ENCODE assay signal across 33 cellular contexts in the genomic region with DNA sequence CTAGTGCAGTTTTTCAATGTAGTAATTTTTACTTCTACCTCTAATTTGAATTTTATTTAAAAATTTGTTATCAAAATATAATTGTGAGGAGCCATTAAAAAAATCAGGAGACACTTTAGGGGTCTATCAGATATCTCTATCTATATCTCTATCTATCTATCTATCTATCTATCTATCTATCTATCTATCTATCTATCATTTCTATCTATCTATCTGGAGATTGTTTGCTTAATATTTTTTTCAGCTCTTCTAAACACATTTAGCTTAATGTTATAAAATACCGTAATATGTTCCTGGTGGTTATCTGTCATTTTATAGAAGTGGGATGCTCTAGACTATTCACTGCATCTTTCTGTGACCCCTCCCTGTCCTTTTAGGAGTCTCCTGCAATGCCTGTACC.
DNase-seq lines count a peak whose midpoint lies in the region; ATAC-seq, FAIRE-seq and TF ChIP-seq lines count a peak whose summit lies in the region.
"Had no signal": no experiment of that assay in that cellular context is flagged by ENCODE, and none has a peak within 500 bp of the region (broad histone marks: within the 10 kb centered on the region; RNA-seq: fewer than 3 reads in every experiment).

No MANE protein-coding gene starts in this region.

- no peaks in the 10 kb centered on the region for H3K79me2 ChIP-seq in K562 (ENCODE audit: control insufficient read depth, insufficient read depth, low read length)

- H3K27ac Mint-ChIP-seq in effector memory CD8-positive, alpha-beta T cell = no peak overlapping the region
- H3K27ac Mint-ChIP-seq: B cell; CD14-positive monocyte; CD4-positive, alpha-beta memory T cell; CD4-positive, alpha-beta T cell; CD4-positive, CD25-positive, alpha-beta regulatory T cell; CD8-positive, alpha-beta memory T cell; CD8-positive, alpha-beta T cell had no signal

- BruUV-seq in K562 (replicated peaks; lab: Mats Ljungman, UMichigan) = no TSS peak

- no peaks in the 10 kb centered on the region for H3K36me3 ChIP-seq in WERI-Rb-1
- H3K36me3 ChIP-seq in K562 (ENCODE audit: control insufficient read depth, insufficient read depth, low read length) = no peaks in the 10 kb centered on the region
- H3K36me3 ChIP-seq: BE2C; BLaER1; BLaER1 treated with 17β-estradiol and CSF1 and Interleukin-3, amounts not matched to agents 10 nM and 100 nM had no signal

- no peak for ATAC-seq in K562
- ATAC-seq in effector memory CD8-positive, alpha-beta T cell (replicated peaks) = no peak
- ATAC-seq: A549; CD8-positive, alpha-beta T cell had no signal

- H3K9me1 ChIP-seq in K562 (ENCODE audit: control insufficient read depth, insufficient read depth, low read length) = no peaks in the 10 kb centered on the region

- no peaks in the 10 kb centered on the region; a peak in 3 of 5 replicates for H3K4me1 ChIP-seq in K562 (replicated peaks in 1 of 2; ENCODE audit: control insufficient read depth in 2 of 2, insufficient read depth in 2 of 2, low read length in 2 of 2)
- H3K4me1 ChIP-seq: A549; BLaER1; BLaER1 treated with 17β-estradiol and CSF1 and Interleukin-3, amounts not matched to agents 10 nM and 100 nM; Caco-2 had no signal

- no peak for TF ChIP-seq RAD21 in K562 (CRISPR knock-in tag; conservative IDR thresholded peaks at IDR 0.05 in 1 of 2, IDR thresholded peaks at IDR 0.05 in 1 of 2)

- FAIRE-seq in K562 (lab: Jason Lieb, UNC) = no peak
- FAIRE-seq: A204.1, A549, D721Med had no signal

- TF ChIP-seq EP300 in K562 (IDR thresholded peaks at IDR 0.05; ENCODE audit: low read length) = no peak

- no peaks in the 10 kb centered on the region for H4K20me1 ChIP-seq in K562 (replicated peaks; ENCODE audit: control insufficient read depth, insufficient read depth, low read length)
- H4K20me1 ChIP-seq: BLaER1; BLaER1 treated with 17β-estradiol and CSF1 and Interleukin-3, amounts not matched to agents 10 nM and 100 nM had no signal

- 93% methylated on average over 1 of the region's 1 CpG for WGBS in K562 (ENCODE audit: insufficient coverage, low coverage, missing lambda C conversion rate)

- POLR2A ChIA-PET in K562 (lab: Yijun Ruan, JAX) = no interaction called here

- no peaks in the 10 kb centered on the region for H3K27me3 ChIP-seq in WERI-Rb-1 (ENCODE audit: insufficient read depth, low read depth, severe bottlenecking)
- no peaks in the 10 kb centered on the region for H3K27me3 ChIP-seq in K562 (ENCODE audit: control insufficient read depth in 2 of 2, insufficient read depth in 2 of 2, low read length in 2 of 2)
- H3K27me3 ChIP-seq: BE2C; BLaER1; BLaER1 treated with 17β-estradiol and CSF1 and Interleukin-3, amounts not matched to agents 10 nM and 100 nM had no signal

- no peak overlapping the region for H3K4me3 Mint-ChIP-seq in effector memory CD8-positive, alpha-beta T cell
- H3K4me3 Mint-ChIP-seq: B cell; CD14-positive monocyte; CD4-positive, alpha-beta memory T cell; CD4-positive, alpha-beta T cell; CD4-positive, CD25-positive, alpha-beta regulatory T cell; CD8-positive, alpha-beta memory T cell; CD8-positive, alpha-beta T cell had no signal

- no peak overlapping the region for H3K4me3 ChIP-seq in WERI-Rb-1 (ENCODE audit: low read depth, low read length)
- no peak overlapping the region for H3K4me3 ChIP-seq in K562
- H3K4me3 ChIP-seq: A549; BLaER1; BLaER1 treated with 17β-estradiol and CSF1 and Interleukin-3, amounts not matched to agents 10 nM and 100 nM had no signal

- CTCF ChIA-PET in K562 (lab: Yijun Ruan, JAX; ENCODE audit: low intra/inter-chr PET ratio) = no interaction called here

- H3K27ac ChIP-seq in WERI-Rb-1 (peak overlapping the region; percentile 76), K562 (ENCODE audit: extremely low read depth, low read depth, low read length) (no peak overlapping the region)
- H3K27ac ChIP-seq: 22Rv1; A549; BLaER1; BLaER1 treated with 17β-estradiol and CSF1 and Interleukin-3, amounts not matched to agents 10 nM and 100 nM; C4-2B had no signal

- intact Hi-C loops in K562 (cut with micrococcal nuclease) = no loop called here

- peaks cover 16 to 19% of the 10 kb centered on the region in 2 donors for H3K27me3 Mint-ChIP-seq in effector memory CD8-positive, alpha-beta T cell

- TF ChIP-seq CTCF in WERI-Rb-1 (IDR thresholded peaks at IDR 0.05; ENCODE audit: low read depth, low read length) = no peak
- TF ChIP-seq CTCF in K562 (IDR thresholded peaks at IDR 0.05 in 2 of 3, conservative IDR thresholded peaks at IDR 0.05 in 1 of 3; ENCODE audit: insufficient read depth in 2 of 3, low read depth in 1 of 3, low read length in 3 of 3) = no peak

- H3K4me1 Mint-ChIP-seq in effector memory CD8-positive, alpha-beta T cell (ENCODE audit: low read depth in 2 of 2) = no peaks in the 10 kb centered on the region
- H3K4me1 Mint-ChIP-seq: B cell; CD14-positive monocyte; CD4-positive, alpha-beta memory T cell; CD8-positive, alpha-beta memory T cell had no signal

- in situ Hi-C loops in K562 (cut with MboI) = no loop called here

- no peaks in the 10 kb centered on the region for H3K36me3 Mint-ChIP-seq in effector memory CD8-positive, alpha-beta T cell (ENCODE audit: insufficient read depth)
- H3K36me3 Mint-ChIP-seq: CD14-positive monocyte; CD4-positive, alpha-beta memory T cell; CD4-positive, CD25-positive, alpha-beta regulatory T cell; CD8-positive, alpha-beta memory T cell; CD8-positive, alpha-beta T cell had no signal

- no peak overlapping the region for H3K9ac ChIP-seq in K562 (ENCODE audit: insufficient read depth in 1 of 2, low read depth in 2 of 2, low read length in 2 of 2)
- H3K9ac ChIP-seq: BLaER1; BLaER1 treated with 17β-estradiol and CSF1 and Interleukin-3, amounts not matched to agents 10 nM and 100 nM had no signal

- H3K9me3 ChIP-seq in WERI-Rb-1 (ENCODE audit: severe bottlenecking) = peaks cover 4% of the 10 kb centered on the region
- H3K9me3 ChIP-seq in K562 (replicated peaks; ENCODE audit: control insufficient read depth, insufficient read depth, low read depth, low read length) = no peaks in the 10 kb centered on the region
- H3K9me3 ChIP-seq: A549, BE2C, BLaER1, Caco-2 had no signal

- H3K9me3 Mint-ChIP-seq in effector memory CD8-positive, alpha-beta T cell = peaks cover 1 to 7% of the 10 kb centered on the region in 2 donors
- H3K9me3 Mint-ChIP-seq: CD4-positive, alpha-beta T cell had no signal

- DNase-seq in WERI-Rb-1 (no peak), K562 (ENCODE audit: extremely low read depth in 1 of 4, low spot score in 3 of 4) (no peak), NCI-H1092 (lab: John Stamatoyannopoulos, UW) (no peak)
- no peak for DNase-seq in effector memory CD8-positive, alpha-beta T cell
- DNase-seq: 8988T; ACHN; AML-193; BE2C; C1 segment of cervical spinal cord; Caco-2; Calu3; CD4-positive, alpha-beta memory T cell; CD4-positive, alpha-beta T cell; CD4-positive, CD25-positive, alpha-beta regulatory T cell; CD8-positive, alpha-beta memory T cell; CD8-positive, alpha-beta T cell; COR-L47; DMS 273 treated with DMSO at 0.1 percent for 48 hours; DMS153; DMS53; DMS79; DMS79 treated with DMSO at 0.1 percent for 48 hours; DND-41; EL had no signal

- H3K4me2 ChIP-seq in K562 (ENCODE audit: insufficient read depth, low read length) = no peak overlapping the region
- H3K4me2 ChIP-seq: A549; BLaER1; BLaER1 treated with 17β-estradiol and CSF1 and Interleukin-3, amounts not matched to agents 10 nM and 100 nM had no signal

- H2AFZ ChIP-seq in K562 (ENCODE audit: low read depth, low read length) = no peak overlapping the region

- TF ChIP-seq POLR2A in K562 (conservative IDR thresholded peaks at IDR 0.05) = no peak

TF ChIP-seq in K562, 482 proteins besides CTCF, POLR2A, EP300 and RAD21:
- TF ChIP-seq U2AF1 (optimal IDR thresholded peaks at IDR 0.05; ENCODE audit: low read depth, low read length) (no peak), ZNF134 (CRISPR knock-in tag; conservative IDR thresholded peaks at IDR 0.05) (no peak), ZZZ3 (IDR thresholded peaks at IDR 0.05) (no peak), CHD4 (IDR thresholded peaks at IDR 0.05; ENCODE audit: insufficient read depth, insufficient replicate concordance, low read depth, low read length, poor library complexity, severe bottlenecking) (no peak), ZNF184 (CRISPR knock-in tag; IDR thresholded peaks at IDR 0.05) (no peak), GATAD2B (IDR thresholded peaks at IDR 0.05; ENCODE audit: borderline replicate concordance) (0 out of 2 replicates have a peak, but pooled peaks have one; percentile 55), DACH1 (IDR thresholded peaks at IDR 0.05; ENCODE audit: partially characterized antibody) (peak; percentile 91)
- TF ChIP-seq, protein P1, sequence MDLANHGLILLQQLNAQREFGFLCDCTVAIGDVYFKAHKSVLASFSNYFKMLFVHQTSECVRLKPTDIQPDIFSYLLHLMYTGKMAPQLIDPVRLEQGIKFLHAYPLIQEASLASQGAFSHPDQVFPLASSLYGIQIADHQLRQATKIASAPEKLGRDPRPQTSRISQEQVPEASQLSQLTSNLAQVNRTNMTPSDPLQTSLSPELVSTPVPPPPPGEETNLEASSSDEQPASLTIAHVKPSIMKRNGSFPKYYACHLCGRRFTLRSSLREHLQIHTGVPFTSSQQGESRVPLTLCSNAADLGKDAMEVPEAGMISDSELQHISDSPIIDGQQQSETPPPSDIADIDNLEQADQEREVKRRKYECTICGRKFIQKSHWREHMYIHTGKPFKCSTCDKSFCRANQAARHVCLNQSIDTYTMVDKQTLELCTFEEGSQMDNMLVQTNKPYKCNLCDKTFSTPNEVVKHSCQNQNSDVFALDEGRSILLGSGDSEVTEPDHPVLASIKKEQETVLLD (IDR thresholded peaks at IDR 0.05) = peak; percentile 44; the same call in 1 of the 2 replicates
